19 cellular contexts compared by ENCODE assay signal in the genomic region with DNA sequence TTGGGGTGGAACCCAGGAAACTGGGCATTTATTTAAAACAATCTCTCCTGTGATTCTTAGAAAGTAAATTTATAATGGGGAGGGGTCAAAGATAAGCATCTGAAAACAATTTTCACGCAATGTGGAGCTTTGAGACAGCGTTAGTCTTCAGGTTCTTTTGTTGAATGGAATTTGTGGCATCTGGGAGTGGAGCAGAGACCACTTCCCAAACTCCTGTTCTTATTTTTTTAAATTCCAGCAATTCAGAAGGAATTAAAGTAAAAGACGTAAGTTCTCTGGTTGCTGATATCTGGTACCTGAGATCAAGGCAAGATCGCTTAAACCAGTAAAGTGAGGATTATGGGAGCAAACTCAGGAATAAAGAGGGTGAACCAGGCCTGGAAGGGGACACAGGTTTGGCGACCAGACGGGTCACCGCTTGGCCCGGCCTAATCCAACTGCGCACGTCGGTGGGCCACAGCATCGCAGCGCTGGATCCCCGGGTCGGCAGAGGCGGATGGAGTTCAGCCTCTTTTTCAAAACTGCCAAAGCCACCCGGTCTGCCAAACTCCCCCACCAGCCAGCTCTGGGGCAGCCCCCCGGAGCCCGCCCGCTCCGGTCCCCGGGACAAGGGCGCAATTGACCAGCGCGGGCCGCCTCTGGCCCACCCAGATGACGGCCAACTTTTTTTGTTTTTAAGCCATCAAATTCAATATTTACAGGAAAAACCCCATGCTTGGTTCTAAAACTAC. TPM values are rescaled to one million over a fixed set of nuclear protein-coding genes. Genes with fewer than 3 reads are reported as not detected.
DNase-seq lines count a peak whose midpoint lies in the region; ATAC-seq and TF ChIP-seq lines count a peak whose summit lies in the region.
"Had no signal": no experiment of that assay in that cellular context is flagged by ENCODE, and none has a peak within 500 bp of the region (broad histone marks: within the 10 kb centered on the region; RNA-seq: fewer than 3 reads in every experiment).

No MANE protein-coding gene starts in this region.

- H3K9me3 ChIP-seq in HAP-1, result no peaks in the 10 kb centered on the region
- no peaks in the 10 kb centered on the region for H3K9me3 ChIP-seq in gastrocnemius medialis

- H3K36me3 ChIP-seq in HAP-1 (replicated peaks), result peaks cover 5% of the 10 kb centered on the region
- H3K36me3 ChIP-seq in mesendoderm (ENCODE audit: control insufficient read depth, insufficient read depth, low read length), result no peaks in the 10 kb centered on the region
- no peaks in the 10 kb centered on the region for H3K36me3 ChIP-seq in gastrocnemius medialis

- peak overlapping the region; percentile 76; the same call in 1 of the 2 replicates for H3K4me3 ChIP-seq in HAP-1
- H3K4me3 ChIP-seq in dorsolateral prefrontal cortex, result peak overlapping the region in 35 of 59 donors; percentile 21 to 74 (median 59)
- H3K4me3 ChIP-seq in mesendoderm (ENCODE audit: low read length), result no peak overlapping the region
- peak overlapping the region in 2 of 4 donors; percentile 74 to 81 for H3K4me3 ChIP-seq in gastrocnemius medialis

- H3K27me3 ChIP-seq in HAP-1 (ENCODE audit: low read depth), result no peaks in the 10 kb centered on the region
- H3K27me3 ChIP-seq in dorsolateral prefrontal cortex, result peaks cover 0 to 41% (median 13%) of the 10 kb centered on the region in 45 donors
- no peaks in the 10 kb centered on the region for H3K27me3 ChIP-seq in mesendoderm (ENCODE audit: insufficient read depth, low read length, poor library complexity)
- H3K27me3 ChIP-seq in gastrocnemius medialis, result no peaks in the 10 kb centered on the region
- H3K27me3 ChIP-seq: foreskin keratinocyte had no signal

- peaks cover 3% of the 10 kb centered on the region for H3K79me1 ChIP-seq in mesendoderm (ENCODE audit: low read length)

- H3K27ac ChIP-seq in dorsolateral prefrontal cortex (no peak overlapping the region), mesendoderm (ENCODE audit: low read depth, low read length) (no peak overlapping the region), gastrocnemius medialis (peak overlapping the region; percentile 85 to 96 (median 92))

- peak overlapping the region; percentile 7 for H3K9ac ChIP-seq in mesendoderm (ENCODE audit: low read length)

- peak; percentile 34 to 55 for DNase-seq in HAP-1 (ENCODE audit: low spot score in 2 of 2)
- DNase-seq in dorsolateral prefrontal cortex, result no peak
- DNase-seq in mesendoderm, result peak; percentile 53
- DNase-seq in gastrocnemius medialis, result no peak
- DNase-seq in SKM-1 (lab: John Stamatoyannopoulos, UW; ENCODE audit: unreplicated experiment), result no peak
- DNase-seq in erythroblast (lab: John Stamatoyannopoulos, UW), result no peak
- DNase-seq: CD8-positive, alpha-beta memory T cell; DND-41; foreskin keratinocyte; MV-4-11; NCI-H2081; NCI-H524 treated with DMSO at 0.1 percent for 48 hours; SIG-M5; stimulated activated CD4-positive, alpha-beta T cell treated with anti-CD3 and anti-CD28 coated beads, Interleukin-1b, Interleukin-23, amount 100 ng/mL, for 48 hours; T-helper 17 cell had no signal

- intact Hi-C loops in dorsolateral prefrontal cortex (cut with DNase I) (no loop called here), gastrocnemius medialis (cut with DNase I; ENCODE audit: low total_unique reads) (no loop called here)

- ATAC-seq in gastrocnemius medialis (no peak), HG02884 (IDR thresholded peaks at IDR 0.05; ENCODE audit: unreplicated experiment) (no peak), HG02571 (IDR thresholded peaks at IDR 0.05; ENCODE audit: unreplicated experiment) (no peak)
- ATAC-seq: natural killer cell treated with Interleukin-12 subunit alpha and Interleukin-12 subunit beta and Interleukin-15 and Interleukin-18, amount 100 ng/mL, for 72 hours; T-helper 17 cell had no signal

- H2BK15ac ChIP-seq in mesendoderm (replicated peaks; ENCODE audit: low read depth), result no peak overlapping the region

- peaks cover 12% of the 10 kb centered on the region for H3K79me2 ChIP-seq in mesendoderm (ENCODE audit: control insufficient read depth, insufficient read depth, low read length)

- H3K4ac ChIP-seq in mesendoderm (ENCODE audit: low read depth, low read length), result no peak overlapping the region

- TF ChIP-seq CTCF in dorsolateral prefrontal cortex (IDR thresholded peaks at IDR 0.05 in 54 of 56, conservative IDR thresholded peaks at IDR 0.05 in 2 of 56; ENCODE audit: low read depth in 1 of 56, partially characterized antibody in 56 of 56) (no peak), gastrocnemius medialis (IDR thresholded peaks at IDR 0.05 in 4 of 5, conservative IDR thresholded peaks at IDR 0.05 in 1 of 5) (no peak)

- TF ChIP-seq POLR2A in gastrocnemius medialis (IDR thresholded peaks at IDR 0.05) (no peak), erythroblast (IDR thresholded peaks at IDR 0.05; ENCODE audit: low read length) (no peak)

- no peak overlapping the region for H4K8ac ChIP-seq in mesendoderm (ENCODE audit: low read depth, low read length)

- H3K4me1 ChIP-seq in HAP-1 (peaks cover 36% of the 10 kb centered on the region), mesendoderm (ENCODE audit: control insufficient read depth, low read depth, low read length) (peaks cover 3% of the 10 kb centered on the region), gastrocnemius medialis (peaks cover 0 to 15% of the 10 kb centered on the region in 2 donors)

- H2BK5ac ChIP-seq in mesendoderm (ENCODE audit: low read length), result no peak overlapping the region

- no peak overlapping the region for H3K4me2 ChIP-seq in mesendoderm (ENCODE audit: low read length)

- H3K18ac ChIP-seq in mesendoderm (ENCODE audit: low read length), result no peak overlapping the region

- no CpG with 5 or more reads among the region's 27 CpGs for WGBS in mesendoderm (ENCODE audit: extremely low coverage, insufficient coverage, low lambda C conversion rate)

- H2AK5ac ChIP-seq in mesendoderm (ENCODE audit: low read length), result no peak overlapping the region

- H2BK120ac ChIP-seq in mesendoderm (ENCODE audit: low read depth, low read length), result peak overlapping the region; percentile 19

- no peak overlapping the region for H3K23ac ChIP-seq in mesendoderm (ENCODE audit: low read length)

- peak overlapping the region; percentile 73 for H3K56ac ChIP-seq in mesendoderm (ENCODE audit: low read length)

- no peak overlapping the region for H4K5ac ChIP-seq in mesendoderm (ENCODE audit: low read length)

- in situ Hi-C loops in HAP-1 (cut with MboI; ENCODE audit: low sequenced_read_pairs) (no loop called here), gastrocnemius medialis (cut with MboI; ENCODE audit: low sequenced_read_pairs in 4 of 4) (no loop called here)

RNA-seq across cellular contexts. Expression of gene PDPN, which starts 0.8 kb away (rescaled TPM):
- total RNA-seq in dorsolateral prefrontal cortex (10 to 100 TPM in 47 of 120 experiments, 1 to 10 TPM in 73; 3.9 to 37.7 (median 9.2) TPM), gastrocnemius medialis (10 to 100 TPM in 2 of 4 donors, 1 to 10 TPM in 2; 9.8 to 42.5 (median 21.3) TPM)
- 65.8 TPM for polyA plus RNA-seq in mesendoderm (2013, experiment 1 of 2)
- polyA plus RNA-seq in mesendoderm (2013, experiment 2 of 2), result 69.3 TPM
- total RNA-seq: activated CD8-positive, alpha-beta memory T cell treated with anti-CD3 and anti-CD28 coated beads for 36 hours; natural killer cell treated with Interleukin-12 subunit alpha and Interleukin-12 subunit beta and Interleukin-15 and Interleukin-18, amount 100 ng/mL, for 72 hours; T-helper 17 cell had no signal
- polyA plus RNA-seq: CD8-positive, alpha-beta memory T cell had no signal

Comparison
In these comparisons a context has a peak if more than half of its experiments do, and no peak if none do; other contexts are left out.
1. DNase-seq: peak in HAP-1 (2 of 2) and mesendoderm (single experiment); none in dorsolateral prefrontal cortex (0 of 10), gastrocnemius medialis (0 of 2), SKM-1 (single experiment) and erythroblast (0 of 2).
2. H3K27ac ChIP-seq: peak in gastrocnemius medialis (4 of 4); none in dorsolateral prefrontal cortex (0 of 59) and mesendoderm (single experiment).